Comparison of ENCODE assay signal across 8 cellular contexts in genomic region chr7:63925626-63926460, GRCh38.
DNase-seq lines count a peak whose midpoint lies in the region; ATAC-seq and TF ChIP-seq lines count a peak whose summit lies in the region.

No MANE protein-coding gene starts in this region.

- H3K36me3 Mint-ChIP-seq in activated CD4-positive, alpha-beta T cell treated with anti-CD3 and anti-CD28 coated beads for 36 hours (ENCODE audit: low read depth) = peaks cover 8% of the 10 kb centered on the region

- TF ChIP-seq CTCF in C4-2B (conservative IDR thresholded peaks at IDR 0.05) (no peak), choroid plexus epithelial cell (conservative IDR thresholded peaks at IDR 0.05; ENCODE audit: low read depth, low read length) (no peak)

- H3K4me1 ChIP-seq in mucosa of rectum (ENCODE audit: control insufficient read depth in 2 of 2, insufficient read depth in 2 of 2, low read length in 2 of 2) = peaks cover 6% of the 10 kb centered on the region in 2 donors

- H3K9me3 ChIP-seq in mucosa of rectum (ENCODE audit: control insufficient read depth in 2 of 2, low read length in 2 of 2) = peaks cover 0 to 2% of the 10 kb centered on the region in 2 donors

- CTCF ChIA-PET in activated CD4-positive, alpha-beta T cell treated with anti-CD3 and anti-CD28 coated beads for 36 hours (lab: Charles Lee) = interaction anchor here (1.0 kb wide), 1 partner anchor 25 kb away, joined by 5 read pairs; no protein-coding TSS in a partner anchor

- peak; percentile 97 for DNase-seq in KBM-7
- DNase-seq in activated CD4-positive, alpha-beta T cell treated with anti-CD3 and anti-CD28 coated beads for 36 hours = peak; percentile 95
- peak; percentile 2 for DNase-seq in choroid plexus epithelial cell (ENCODE audit: low read depth)
- peak; percentile 69 to 88 for DNase-seq in stimulated activated CD8-positive, alpha-beta memory T cell treated with anti-CD3 and anti-CD28 coated beads, Interleukin-7, amount 100 ng/mL, for 48 hours (ENCODE audit: extremely low read depth in 1 of 2, low read depth in 1 of 2)
- DNase-seq in NOMO-1 (lab: John Stamatoyannopoulos, UW; ENCODE audit: unreplicated experiment in 2 of 2) = no peak

- H3K4me1 Mint-ChIP-seq in activated CD4-positive, alpha-beta T cell treated with anti-CD3 and anti-CD28 coated beads for 36 hours = peaks cover 16% of the 10 kb centered on the region

- no peaks in the 10 kb centered on the region for H3K27me3 Mint-ChIP-seq in activated CD4-positive, alpha-beta T cell treated with anti-CD3 and anti-CD28 coated beads for 36 hours

- H3K4me3 ChIP-seq in choroid plexus epithelial cell (ENCODE audit: low read depth, low read length) = no peak overlapping the region
- H3K4me3 ChIP-seq in mucosa of rectum (ENCODE audit: low read length in 2 of 2) = peak overlapping the region; percentile 83 to 97

- no peaks in the 10 kb centered on the region for H3K27me3 ChIP-seq in mucosa of rectum (ENCODE audit: control insufficient read depth in 2 of 2, insufficient read depth in 2 of 2, low read length in 2 of 2)

- POLR2A ChIA-PET in activated CD4-positive, alpha-beta T cell treated with anti-CD3 and anti-CD28 coated beads for 36 hours (lab: Charles Lee) = interaction anchor here (1.6 kb wide), 2 partner anchors 25 to 381 kb away, joined by 5 to 7 read pairs; no protein-coding TSS in a partner anchor

- intact Hi-C loops in activated CD4-positive, alpha-beta T cell treated with anti-CD3 and anti-CD28 coated beads for 36 hours (cut with DNase I, micrococcal nuclease) = loop anchor here (1.0 to 10.0 kb wide), 7 partner anchors 26 to 1446 kb away; partner anchors contain the start of genes ZNF107 (in 1 of the 2), ZNF680 (in 1 of the 2), ZNF736 (in 1 of the 2) and ZNF92 (in 1 of the 2)

- peak overlapping the region; percentile 9; the same call in 1 of the 2 replicates for H3K27ac ChIP-seq in C4-2B
- peak overlapping the region; percentile 92 to 95 for H3K27ac ChIP-seq in mucosa of rectum (ENCODE audit: low read depth in 2 of 2, low read length in 2 of 2)

- in situ Hi-C loops in KBM-7 (cut with MboI; ENCODE audit: low pct_unique_long_range_greater_than_20kb, low sequenced_read_pairs) = no loop called here

- H3K9me3 Mint-ChIP-seq in activated CD4-positive, alpha-beta T cell treated with anti-CD3 and anti-CD28 coated beads for 36 hours (ENCODE audit: low read depth) = peaks cover 6% of the 10 kb centered on the region

- H3K4me3 Mint-ChIP-seq in activated CD4-positive, alpha-beta T cell treated with anti-CD3 and anti-CD28 coated beads for 36 hours = peak overlapping the region; percentile 87

- no peaks in the 10 kb centered on the region for H3K36me3 ChIP-seq in mucosa of rectum (ENCODE audit: control insufficient read depth in 2 of 2, insufficient read depth in 2 of 2, low read length in 2 of 2)

- peak overlapping the region; percentile 74 to 86 for H3K9ac ChIP-seq in mucosa of rectum (ENCODE audit: low read depth in 1 of 2, low read length in 2 of 2)

- ATAC-seq in activated CD4-positive, alpha-beta T cell treated with anti-CD3 and anti-CD28 coated beads for 36 hours = peak; percentile 97
- ATAC-seq in GM21367 (IDR thresholded peaks at IDR 0.05; ENCODE audit: unreplicated experiment) = no peak

- H3K27ac Mint-ChIP-seq in activated CD4-positive, alpha-beta T cell treated with anti-CD3 and anti-CD28 coated beads for 36 hours = peak overlapping the region; percentile 93

Comparison
In these comparisons a context has a peak if more than half of its experiments do, and no peak if none do; other contexts are left out.
1. DNase-seq: peak in KBM-7 (single experiment), activated CD4-positive, alpha-beta T cell treated with anti-CD3 and anti-CD28 coated beads for 36 hours (single experiment), choroid plexus epithelial cell (single experiment) and stimulated activated CD8-positive, alpha-beta memory T cell treated with anti-CD3 and anti-CD28 coated beads, Interleukin-7, amount 100 ng/mL, for 48 hours (2 of 2); none in NOMO-1 (0 of 2).